ENCODE assay signal across 1 cellular context in the genomic region with DNA sequence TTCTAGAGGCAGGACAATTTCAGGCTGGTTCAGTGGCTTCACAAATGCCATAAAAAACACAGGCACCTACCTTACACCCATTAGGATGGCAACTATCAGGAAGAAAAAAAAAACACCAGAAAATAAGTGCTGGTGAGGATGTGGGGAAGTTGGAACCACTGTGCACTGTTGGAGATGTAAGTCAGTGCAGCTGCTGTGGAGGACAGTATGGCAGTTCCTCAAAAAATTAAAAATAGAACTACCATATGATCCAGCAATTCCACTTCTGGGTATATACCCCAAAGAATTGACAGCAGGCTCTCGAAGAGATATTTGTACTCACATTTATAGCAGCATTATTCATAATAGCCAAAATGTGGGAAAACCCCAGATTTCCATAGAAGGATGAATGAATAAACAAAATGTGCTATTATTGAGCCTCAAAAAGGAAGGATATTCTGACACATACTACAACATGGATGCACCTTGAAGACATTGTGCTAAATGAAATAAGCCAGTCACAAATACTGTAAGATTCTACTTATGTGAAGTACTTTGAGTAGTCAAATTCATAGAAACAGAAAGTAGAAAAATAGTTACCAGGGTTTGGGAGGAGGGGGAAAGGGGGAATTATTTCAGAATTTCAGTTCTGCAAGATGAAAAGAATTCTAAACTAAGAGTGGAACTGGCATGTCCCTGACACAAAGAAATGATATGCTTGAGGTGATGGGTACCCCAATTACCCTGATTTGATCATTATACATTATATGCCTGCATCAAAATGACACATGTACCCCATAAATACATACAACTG.
TF ChIP-seq lines count a peak whose summit lies in the region.

No MANE protein-coding gene starts in this region.

TF ChIP-seq in GM12878, 131 proteins besides CTCF, POLR2A, EP300 and RAD21 (continued from another document):
- TF ChIP-seq, protein P1, sequence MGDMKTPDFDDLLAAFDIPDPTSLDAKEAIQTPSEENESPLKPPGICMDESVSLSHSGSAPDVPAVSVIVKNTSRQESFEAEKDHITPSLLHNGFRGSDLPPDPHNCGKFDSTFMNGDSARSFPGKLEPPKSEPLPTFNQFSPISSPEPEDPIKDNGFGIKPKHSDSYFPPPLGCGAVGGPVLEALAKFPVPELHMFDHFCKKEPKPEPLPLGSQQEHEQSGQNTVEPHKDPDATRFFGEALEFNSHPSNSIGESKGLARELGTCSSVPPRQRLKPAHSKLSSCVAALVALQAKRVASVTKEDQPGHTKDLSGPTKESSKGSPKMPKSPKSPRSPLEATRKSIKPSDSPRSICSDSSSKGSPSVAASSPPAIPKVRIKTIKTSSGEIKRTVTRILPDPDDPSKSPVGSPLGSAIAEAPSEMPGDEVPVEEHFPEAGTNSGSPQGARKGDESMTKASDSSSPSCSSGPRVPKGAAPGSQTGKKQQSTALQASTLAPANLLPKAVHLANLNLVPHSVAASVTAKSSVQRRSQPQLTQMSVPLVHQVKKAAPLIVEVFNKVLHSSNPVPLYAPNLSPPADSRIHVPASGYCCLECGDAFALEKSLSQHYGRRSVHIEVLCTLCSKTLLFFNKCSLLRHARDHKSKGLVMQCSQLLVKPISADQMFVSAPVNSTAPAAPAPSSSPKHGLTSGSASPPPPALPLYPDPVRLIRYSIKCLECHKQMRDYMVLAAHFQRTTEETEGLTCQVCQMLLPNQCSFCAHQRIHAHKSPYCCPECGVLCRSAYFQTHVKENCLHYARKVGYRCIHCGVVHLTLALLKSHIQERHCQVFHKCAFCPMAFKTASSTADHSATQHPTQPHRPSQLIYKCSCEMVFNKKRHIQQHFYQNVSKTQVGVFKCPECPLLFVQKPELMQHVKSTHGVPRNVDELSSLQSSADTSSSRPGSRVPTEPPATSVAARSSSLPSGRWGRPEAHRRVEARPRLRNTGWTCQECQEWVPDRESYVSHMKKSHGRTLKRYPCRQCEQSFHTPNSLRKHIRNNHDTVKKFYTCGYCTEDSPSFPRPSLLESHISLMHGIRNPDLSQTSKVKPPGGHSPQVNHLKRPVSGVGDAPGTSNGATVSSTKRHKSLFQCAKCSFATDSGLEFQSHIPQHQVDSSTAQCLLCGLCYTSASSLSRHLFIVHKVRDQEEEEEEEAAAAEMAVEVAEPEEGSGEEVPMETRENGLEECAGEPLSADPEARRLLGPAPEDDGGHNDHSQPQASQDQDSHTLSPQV (IDR thresholded peaks at IDR 0.05): no peak
- TF ChIP-seq JUNB (IDR thresholded peaks at IDR 0.05): peak; percentile 45
- TF ChIP-seq, protein P2, sequence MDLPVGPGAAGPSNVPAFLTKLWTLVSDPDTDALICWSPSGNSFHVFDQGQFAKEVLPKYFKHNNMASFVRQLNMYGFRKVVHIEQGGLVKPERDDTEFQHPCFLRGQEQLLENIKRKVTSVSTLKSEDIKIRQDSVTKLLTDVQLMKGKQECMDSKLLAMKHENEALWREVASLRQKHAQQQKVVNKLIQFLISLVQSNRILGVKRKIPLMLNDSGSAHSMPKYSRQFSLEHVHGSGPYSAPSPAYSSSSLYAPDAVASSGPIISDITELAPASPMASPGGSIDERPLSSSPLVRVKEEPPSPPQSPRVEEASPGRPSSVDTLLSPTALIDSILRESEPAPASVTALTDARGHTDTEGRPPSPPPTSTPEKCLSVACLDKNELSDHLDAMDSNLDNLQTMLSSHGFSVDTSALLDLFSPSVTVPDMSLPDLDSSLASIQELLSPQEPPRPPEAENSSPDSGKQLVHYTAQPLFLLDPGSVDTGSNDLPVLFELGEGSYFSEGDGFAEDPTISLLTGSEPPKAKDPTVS (IDR thresholded peaks at IDR 0.05; ENCODE audit: low read depth, low read length): no peak
- TF ChIP-seq PAX5 (IDR thresholded peaks at IDR 0.05; ENCODE audit: borderline replicate concordance, low read depth, low read length): 0 out of 2 replicates have a peak, but pooled peaks have one; percentile 22
- peak; percentile 39; the same call in 1 of the 2 replicates for TF ChIP-seq NFIC (IDR thresholded peaks at IDR 0.05; ENCODE audit: low read depth, low read length)
- peak; percentile 39 to 46; a peak in 1 of 4 replicates for TF ChIP-seq IKZF2 (IDR thresholded peaks at IDR 0.05)
